1 cellular context compared by ENCODE assay signal in the genomic region with DNA sequence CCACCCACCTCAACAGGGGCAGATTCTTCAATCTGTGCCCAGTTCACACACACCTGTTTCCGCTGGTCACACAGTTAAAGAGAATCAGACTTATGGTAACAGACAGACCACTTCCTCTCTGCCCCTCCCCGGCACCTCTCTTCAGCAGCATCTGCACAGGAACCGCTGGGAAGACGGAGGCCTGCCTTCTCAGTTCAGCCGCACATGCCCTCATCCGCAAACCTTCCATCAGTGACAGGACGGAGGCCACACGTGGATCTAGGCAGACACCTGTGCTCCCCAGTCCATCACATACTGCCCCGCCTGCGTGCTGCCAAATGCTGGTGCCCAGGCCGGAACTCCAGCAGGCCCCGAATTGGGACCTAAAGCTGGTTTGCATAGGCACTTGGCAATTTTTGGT.
TF ChIP-seq lines count a peak whose summit lies in the region.

No MANE protein-coding gene starts in this region.

TF ChIP-seq in GM12878, 131 proteins besides CTCF, POLR2A, EP300 and RAD21:
- TF ChIP-seq ZNF384 (IDR thresholded peaks at IDR 0.05; ENCODE audit: borderline replicate concordance, low read depth, low read length) (no peak), FOXM1 (IDR thresholded peaks at IDR 0.05; ENCODE audit: low read depth, low read length) (no peak), SPI1 (IDR thresholded peaks at IDR 0.05; ENCODE audit: borderline replicate concordance, insufficient read depth, low read depth, low read length) (peak; percentile 54; the same call in 1 of the 2 replicates), RUNX3 (IDR thresholded peaks at IDR 0.05; ENCODE audit: low read length) (peak; percentile 25; the same call in 1 of the 2 replicates)
- TF ChIP-seq, protein P1, sequence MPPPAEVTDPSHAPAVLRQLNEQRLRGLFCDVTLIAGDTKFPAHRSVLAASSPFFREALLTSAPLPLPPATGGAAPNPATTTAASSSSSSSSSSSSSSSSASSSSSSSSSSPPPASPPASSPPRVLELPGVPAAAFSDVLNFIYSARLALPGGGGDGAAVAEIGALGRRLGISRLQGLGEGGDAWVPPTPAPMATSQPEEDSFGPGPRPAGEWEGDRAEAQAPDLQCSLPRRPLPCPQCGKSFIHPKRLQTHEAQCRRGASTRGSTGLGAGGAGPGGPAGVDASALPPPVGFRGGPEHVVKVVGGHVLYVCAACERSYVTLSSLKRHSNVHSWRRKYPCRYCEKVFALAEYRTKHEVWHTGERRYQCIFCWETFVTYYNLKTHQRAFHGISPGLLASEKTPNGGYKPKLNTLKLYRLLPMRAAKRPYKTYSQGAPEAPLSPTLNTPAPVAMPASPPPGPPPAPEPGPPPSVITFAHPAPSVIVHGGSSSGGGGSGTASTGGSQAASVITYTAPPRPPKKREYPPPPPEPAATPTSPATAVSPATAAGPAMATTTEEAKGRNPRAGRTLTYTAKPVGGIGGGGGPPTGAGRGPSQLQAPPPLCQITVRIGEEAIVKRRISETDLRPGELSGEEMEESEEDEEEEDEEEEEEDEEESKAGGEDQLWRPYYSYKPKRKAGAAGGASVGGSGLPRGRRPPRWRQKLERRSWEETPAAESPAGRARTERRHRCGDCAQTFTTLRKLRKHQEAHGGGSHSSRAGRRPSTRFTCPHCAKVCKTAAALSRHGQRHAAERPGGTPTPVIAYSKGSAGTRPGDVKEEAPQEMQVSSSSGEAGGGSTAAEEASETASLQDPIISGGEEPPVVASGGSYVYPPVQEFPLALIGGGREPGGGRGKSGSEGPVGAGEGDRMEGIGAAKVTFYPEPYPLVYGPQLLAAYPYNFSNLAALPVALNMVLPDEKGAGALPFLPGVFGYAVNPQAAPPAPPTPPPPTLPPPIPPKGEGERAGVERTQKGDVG (CRISPR knock-in tag; IDR thresholded peaks at IDR 0.05) = no peak
- TF ChIP-seq, protein P2, sequence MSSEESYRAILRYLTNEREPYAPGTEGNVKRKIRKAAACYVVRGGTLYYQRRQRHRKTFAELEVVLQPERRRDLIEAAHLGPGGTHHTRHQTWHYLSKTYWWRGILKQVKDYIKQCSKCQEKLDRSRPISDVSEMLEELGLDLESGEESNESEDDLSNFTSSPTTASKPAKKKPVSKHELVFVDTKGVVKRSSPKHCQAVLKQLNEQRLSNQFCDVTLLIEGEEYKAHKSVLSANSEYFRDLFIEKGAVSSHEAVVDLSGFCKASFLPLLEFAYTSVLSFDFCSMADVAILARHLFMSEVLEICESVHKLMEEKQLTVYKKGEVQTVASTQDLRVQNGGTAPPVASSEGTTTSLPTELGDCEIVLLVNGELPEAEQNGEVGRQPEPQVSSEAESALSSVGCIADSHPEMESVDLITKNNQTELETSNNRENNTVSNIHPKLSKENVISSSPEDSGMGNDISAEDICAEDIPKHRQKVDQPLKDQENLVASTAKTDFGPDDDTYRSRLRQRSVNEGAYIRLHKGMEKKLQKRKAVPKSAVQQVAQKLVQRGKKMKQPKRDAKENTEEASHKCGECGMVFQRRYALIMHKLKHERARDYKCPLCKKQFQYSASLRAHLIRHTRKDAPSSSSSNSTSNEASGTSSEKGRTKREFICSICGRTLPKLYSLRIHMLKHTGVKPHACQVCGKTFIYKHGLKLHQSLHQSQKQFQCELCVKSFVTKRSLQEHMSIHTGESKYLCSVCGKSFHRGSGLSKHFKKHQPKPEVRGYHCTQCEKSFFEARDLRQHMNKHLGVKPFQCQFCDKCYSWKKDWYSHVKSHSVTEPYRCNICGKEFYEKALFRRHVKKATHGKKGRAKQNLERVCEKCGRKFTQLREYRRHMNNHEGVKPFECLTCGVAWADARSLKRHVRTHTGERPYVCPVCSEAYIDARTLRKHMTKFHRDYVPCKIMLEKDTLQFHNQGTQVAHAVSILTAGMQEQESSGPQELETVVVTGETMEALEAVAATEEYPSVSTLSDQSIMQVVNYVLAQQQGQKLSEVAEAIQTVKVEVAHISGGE (CRISPR knock-in tag; IDR thresholded peaks at IDR 0.05) = no peak
- TF ChIP-seq, protein P3, sequence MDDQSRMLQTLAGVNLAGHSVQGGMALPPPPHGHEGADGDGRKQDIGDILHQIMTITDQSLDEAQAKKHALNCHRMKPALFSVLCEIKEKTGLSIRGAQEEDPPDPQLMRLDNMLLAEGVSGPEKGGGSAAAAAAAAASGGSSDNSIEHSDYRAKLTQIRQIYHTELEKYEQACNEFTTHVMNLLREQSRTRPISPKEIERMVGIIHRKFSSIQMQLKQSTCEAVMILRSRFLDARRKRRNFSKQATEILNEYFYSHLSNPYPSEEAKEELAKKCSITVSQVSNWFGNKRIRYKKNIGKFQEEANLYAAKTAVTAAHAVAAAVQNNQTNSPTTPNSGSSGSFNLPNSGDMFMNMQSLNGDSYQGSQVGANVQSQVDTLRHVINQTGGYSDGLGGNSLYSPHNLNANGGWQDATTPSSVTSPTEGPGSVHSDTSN (IDR thresholded peaks at IDR 0.05; ENCODE audit: insufficient replicate concordance, low read depth, low read length) = no peak
TF ChIP-seq in GM12878: peak in this region for 2.
